17 cellular contexts compared by ENCODE assay signal in the genomic region with DNA sequence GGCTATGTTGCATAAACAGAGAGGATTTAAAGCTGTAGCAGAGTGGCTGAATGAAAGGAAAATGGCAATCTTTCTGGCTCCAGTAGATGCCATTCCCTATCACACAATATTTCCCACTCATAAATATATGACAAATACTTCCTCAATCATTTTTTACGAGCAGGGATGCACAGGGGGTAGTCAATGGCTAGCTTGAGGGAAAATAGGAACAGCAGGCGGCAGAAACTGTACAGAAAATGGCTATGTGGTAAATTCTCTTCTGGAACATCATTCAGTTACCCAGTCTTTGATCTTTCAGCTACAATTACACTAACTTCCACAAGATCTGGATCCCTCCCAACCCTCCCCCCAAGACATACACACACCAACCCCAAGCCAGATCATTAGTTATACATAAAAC.
DNase-seq lines count a peak whose midpoint lies in the region; ATAC-seq, FAIRE-seq and TF ChIP-seq lines count a peak whose summit lies in the region.
"Had no signal": no experiment of that assay in that cellular context is flagged by ENCODE, and none has a peak within 500 bp of the region (broad histone marks: within the 10 kb centered on the region; RNA-seq: fewer than 3 reads in every experiment).

No MANE protein-coding gene starts in this region.

- dilution Hi-C loops in keratinocyte (cut with MboI; ENCODE audit: extremely low pct_ligation_motif_present, low sequenced_read_pairs) = no loop called here

- no peaks in the 10 kb centered on the region for H4K20me1 ChIP-seq in keratinocyte (ENCODE audit: control insufficient read depth, extremely low read depth, insufficient read depth, low read length)

- no peak for ATAC-seq in HG02852 (IDR thresholded peaks at IDR 0.05; ENCODE audit: unreplicated experiment)
- ATAC-seq: heart left ventricle; stimulated activated naive B cell treated with anti-CD40 and anti-IgM and Interleukin-4, amounts not matched to agents 10 μg/mL and 1 μg/mL and 100 μg/mL, for 72 hours had no signal

- FAIRE-seq in keratinocyte (lab: Jason Lieb, UNC) = peak; percentile 41

- peak overlapping the region; percentile 27 for H3K27ac ChIP-seq in keratinocyte (ENCODE audit: control insufficient read depth, insufficient read depth, low read length)
- no peak overlapping the region for H3K27ac ChIP-seq in effector memory CD4-positive, alpha-beta T cell (ENCODE audit: insufficient read depth, low read length, poor library complexity, severe bottlenecking)
- H3K27ac ChIP-seq: esophagus muscularis mucosa, heart left ventricle, tibial nerve had no signal

- H3K4me1 ChIP-seq in keratinocyte (ENCODE audit: control insufficient read depth, extremely low read depth, insufficient read depth, low read length) = peaks cover 56% of the 10 kb centered on the region
- no peaks in the 10 kb centered on the region for H3K4me1 ChIP-seq in effector memory CD4-positive, alpha-beta T cell (ENCODE audit: control insufficient read depth, insufficient read depth, low read length, poor library complexity, severe bottlenecking)
- H3K4me1 ChIP-seq: esophagus muscularis mucosa, heart left ventricle had no signal

- H3K9me3 ChIP-seq in keratinocyte (ENCODE audit: control insufficient read depth, low read depth, low read length) = no peaks in the 10 kb centered on the region
- no peaks in the 10 kb centered on the region for H3K9me3 ChIP-seq in effector memory CD4-positive, alpha-beta T cell (ENCODE audit: control insufficient read depth, low read length)
- H3K9me3 ChIP-seq: esophagus muscularis mucosa, heart left ventricle, tibial nerve had no signal

- H2AFZ ChIP-seq in keratinocyte (ENCODE audit: control insufficient read depth, low read length) = no peak overlapping the region

- no peak overlapping the region for H3K9ac ChIP-seq in keratinocyte (ENCODE audit: control insufficient read depth, extremely low read depth, insufficient read depth, low read length)

- intact Hi-C loops in head of caudate nucleus (cut with DNase I) = no loop called here

- TF ChIP-seq CTCF in keratinocyte (optimal IDR thresholded peaks at IDR 0.05 in 1 of 3, IDR thresholded peaks at IDR 0.05 in 1 of 3, conservative IDR thresholded peaks at IDR 0.05 in 1 of 3; ENCODE audit: extremely low read depth in 1 of 3, insufficient read depth in 2 of 3, low read length in 3 of 3) = no peak

- peak; percentile 71 for DNase-seq in EL
- peak; percentile 67 for DNase-seq in M059J (ENCODE audit: low read depth)
- peak; percentile 17 for DNase-seq in RPMI7951 (ENCODE audit: low read depth)
- DNase-seq in keratinocyte (ENCODE audit: low read depth, low spot score) = no peak
- no peak for DNase-seq in effector memory CD4-positive, alpha-beta T cell
- no peak for DNase-seq in NCI-H1436 (lab: John Stamatoyannopoulos, UW)
- no peak for DNase-seq in head of caudate nucleus
- DNase-seq: H7; heart left ventricle; Karpas-422; midbrain; NCI-H2029; SIG-M5; stimulated activated naive B cell treated with anti-CD40 and anti-IgM and Interleukin-4, amounts not matched to agents 10 μg/mL and 1 μg/mL and 100 μg/mL, for 72 hours had no signal

- H3K4me3 ChIP-seq in keratinocyte (ENCODE audit: control insufficient read depth in 2 of 3, extremely low read depth in 1 of 3, insufficient read depth in 2 of 3, low read depth in 1 of 3, low read length in 3 of 3) = no peak overlapping the region
- H3K4me3 ChIP-seq in effector memory CD4-positive, alpha-beta T cell (ENCODE audit: insufficient read depth, low read depth, low read length, poor library complexity, severe bottlenecking) = no peak overlapping the region
- H3K4me3 ChIP-seq: esophagus muscularis mucosa, heart left ventricle, tibial nerve had no signal

- no peaks in the 10 kb centered on the region for H3K27me3 ChIP-seq in keratinocyte (ENCODE audit: control insufficient read depth, extremely low read depth, insufficient read depth, low read length)
- H3K27me3 ChIP-seq in effector memory CD4-positive, alpha-beta T cell (replicated peaks; ENCODE audit: control insufficient read depth, insufficient read depth, low read length, poor library complexity, severe bottlenecking) = no peaks in the 10 kb centered on the region
- H3K27me3 ChIP-seq: esophagus muscularis mucosa, heart left ventricle, tibial nerve had no signal

- no peaks in the 10 kb centered on the region for H3K36me3 ChIP-seq in keratinocyte (ENCODE audit: control insufficient read depth in 2 of 2, extremely low read depth in 1 of 2, insufficient read depth in 2 of 2, low read length in 2 of 2)
- no peaks in the 10 kb centered on the region for H3K36me3 ChIP-seq in effector memory CD4-positive, alpha-beta T cell (ENCODE audit: control insufficient read depth, insufficient read depth, low read length)
- H3K36me3 ChIP-seq: esophagus muscularis mucosa, tibial nerve had no signal

- peak overlapping the region; percentile 55 for H3K4me2 ChIP-seq in keratinocyte (ENCODE audit: control insufficient read depth, extremely low read depth, insufficient read depth, low read depth, low read length)

- H3K9me1 ChIP-seq in keratinocyte (ENCODE audit: control insufficient read depth, extremely low read depth, insufficient read depth, low read length) = no peaks in the 10 kb centered on the region

- H3K79me2 ChIP-seq in keratinocyte (ENCODE audit: control insufficient read depth, insufficient read depth, low read length) = no peaks in the 10 kb centered on the region

Comparison
In these comparisons a context has a peak if more than half of its experiments do, and no peak if none do; other contexts are left out.
1. DNase-seq: peak in EL (single experiment), M059J (single experiment) and RPMI7951 (single experiment); none in keratinocyte (single experiment), effector memory CD4-positive, alpha-beta T cell (0 of 3), NCI-H1436 (single experiment) and head of caudate nucleus (0 of 42).